12 cellular contexts compared by ENCODE assay signal in the genomic region with DNA sequence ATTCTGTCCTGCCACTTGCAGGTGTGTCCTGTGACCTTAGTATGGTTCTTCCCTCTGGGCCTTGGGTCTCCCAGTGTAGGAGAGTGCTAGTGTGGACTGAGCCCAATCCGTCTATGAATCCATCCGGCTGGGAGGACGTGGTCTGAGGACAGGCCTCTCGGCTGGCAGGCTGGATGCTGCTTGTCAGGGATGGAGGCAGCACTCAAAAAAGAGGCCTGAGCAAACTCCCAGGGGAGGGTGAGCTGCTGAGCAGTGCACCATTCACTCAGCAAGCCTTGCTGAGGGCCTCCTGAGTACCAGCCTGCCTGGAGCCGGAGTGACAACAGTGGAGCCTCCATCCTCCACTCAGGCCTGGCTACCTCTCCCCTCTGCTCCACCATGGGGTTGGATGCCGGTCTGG. TPM values are rescaled to one million over a fixed set of nuclear protein-coding genes. Genes with fewer than 3 reads are reported as not detected.
DNase-seq lines count a peak whose midpoint lies in the region; ATAC-seq, FAIRE-seq and TF ChIP-seq lines count a peak whose summit lies in the region.
"Had no signal": no experiment of that assay in that cellular context is flagged by ENCODE, and none has a peak within 500 bp of the region (broad histone marks: within the 10 kb centered on the region; RNA-seq: fewer than 3 reads in every experiment).

No MANE protein-coding gene starts in this region.

- CTCF ChIA-PET in activated CD8-positive, alpha-beta T cell treated with anti-CD3 and anti-CD28 coated beads, Interleukin-2, amount 10 ng/mL, durations not matched to agents 7 days and 5 days (lab: Charles Lee) = interaction anchor here (1.4 to 2.8 kb wide), 2 partner anchors 37 to 56 kb away, joined by 6 to 36 read pairs; no protein-coding TSS in a partner anchor
- CTCF ChIA-PET in naive thymus-derived CD4-positive, alpha-beta T cell (lab: Charles Lee) = interaction anchor here (2.6 kb wide), 1 partner anchor 21 kb away, joined by 7 read pairs; no protein-coding TSS in a partner anchor

- POLR2A ChIA-PET in activated CD8-positive, alpha-beta T cell treated with anti-CD3 and anti-CD28 coated beads, Interleukin-2, amount 10 ng/mL, durations not matched to agents 7 days and 5 days (lab: Charles Lee) = no interaction called here
- POLR2A ChIA-PET in naive thymus-derived CD4-positive, alpha-beta T cell (lab: Charles Lee) = interaction anchor here (0.8 to 2.5 kb wide), 7 partner anchors 62 to 116 kb away, joined by 3 to 11 read pairs (median 3); a partner anchor contains a TSS

- TF ChIP-seq CTCF in C4-2B (conservative IDR thresholded peaks at IDR 0.05) = no peak

- ATAC-seq in activated CD8-positive, alpha-beta T cell treated with anti-CD3 and anti-CD28 coated beads, Interleukin-2, amount 10 ng/mL, durations not matched to agents 7 days and 5 days = no peak
- no peak for ATAC-seq in naive thymus-derived CD4-positive, alpha-beta T cell
- ATAC-seq in HG02798 (IDR thresholded peaks at IDR 0.05; ENCODE audit: poor library complexity, unreplicated experiment) = no peak

- peaks cover 27% of the 10 kb centered on the region for H3K4me1 Mint-ChIP-seq in activated CD8-positive, alpha-beta T cell treated with anti-CD3 and anti-CD28 coated beads, Interleukin-2, amount 10 ng/mL, durations not matched to agents 7 days and 5 days (ENCODE audit: low read depth)
- H3K4me1 Mint-ChIP-seq in naive thymus-derived CD4-positive, alpha-beta T cell = peaks cover 17 to 30% (median 17%) of the 10 kb centered on the region in 7 donors

- intact Hi-C loops in naive thymus-derived CD4-positive, alpha-beta T cell (cut with micrococcal nuclease) = loop anchor here (5.0 to 10.0 kb wide), 9 partner anchors 139 to 1821 kb away; a partner anchor contains a TSS

- no peaks in the 10 kb centered on the region for H3K27me3 ChIP-seq in naive thymus-derived CD4-positive, alpha-beta T cell (ENCODE audit: control insufficient read depth in 2 of 2, insufficient read depth in 2 of 2, low read length in 2 of 2)
- H3K27me3 ChIP-seq: neutrophil had no signal

- no peaks in the 10 kb centered on the region for H3K36me3 ChIP-seq in naive thymus-derived CD4-positive, alpha-beta T cell (ENCODE audit: control insufficient read depth in 2 of 3, insufficient read depth in 3 of 3, low read length in 3 of 3)
- H3K36me3 ChIP-seq: neutrophil had no signal

- peak overlapping the region; percentile 85 for H3K4me3 Mint-ChIP-seq in activated CD8-positive, alpha-beta T cell treated with anti-CD3 and anti-CD28 coated beads, Interleukin-2, amount 10 ng/mL, durations not matched to agents 7 days and 5 days
- H3K4me3 Mint-ChIP-seq in naive thymus-derived CD4-positive, alpha-beta T cell = peak overlapping the region in 6 of 10 donors; percentile 45 to 96 (median 90)

- peak overlapping the region; percentile 82 for H3K27ac ChIP-seq in C4-2B
- H3K27ac ChIP-seq in naive thymus-derived CD4-positive, alpha-beta T cell (ENCODE audit: low read depth, low read length) = peak overlapping the region; percentile 79

- no peak overlapping the region for H3K4me3 ChIP-seq in naive thymus-derived CD4-positive, alpha-beta T cell (ENCODE audit: low read length)

- peak overlapping the region; percentile 67 for H3K27ac Mint-ChIP-seq in activated CD8-positive, alpha-beta T cell treated with anti-CD3 and anti-CD28 coated beads, Interleukin-2, amount 10 ng/mL, durations not matched to agents 7 days and 5 days
- peak overlapping the region in 5 of 9 donors; percentile 31 to 95 (median 90) for H3K27ac Mint-ChIP-seq in naive thymus-derived CD4-positive, alpha-beta T cell
- H3K27ac Mint-ChIP-seq: activated T-cell treated with anti-CD3 and anti-CD28 coated beads, Interleukin-2, amount 50 U/mL, for 72 hours had no signal

- H3K4me1 ChIP-seq in naive thymus-derived CD4-positive, alpha-beta T cell (ENCODE audit: control insufficient read depth in 2 of 2, insufficient read depth in 2 of 2, low read length in 2 of 2) = peaks cover 25 to 26% of the 10 kb centered on the region in 2 donors

- DNase-seq in HTR-8/SVneo (ENCODE audit: insufficient read length, low spot score) (no peak), LoVo (ENCODE audit: low spot score) (no peak), NCI-H1092 treated with DMSO at 0.1 percent for 48 hours (lab: John Stamatoyannopoulos, UW) (no peak), AML-193 (lab: John Stamatoyannopoulos, UW) (no peak)
- DNase-seq in activated CD8-positive, alpha-beta T cell treated with anti-CD3 and anti-CD28 coated beads, Interleukin-2, amount 10 ng/mL, durations not matched to agents 7 days and 5 days = no peak
- no peak for DNase-seq in naive thymus-derived CD4-positive, alpha-beta T cell
- DNase-seq: activated CD4-positive, CD25-positive, alpha-beta regulatory T cell; activated T-cell treated with anti-CD3 and anti-CD28 coated beads, Interleukin-2, amount 50 U/mL, for 72 hours had no signal

- H3K27me3 Mint-ChIP-seq in activated CD8-positive, alpha-beta T cell treated with anti-CD3 and anti-CD28 coated beads, Interleukin-2, amount 10 ng/mL, durations not matched to agents 7 days and 5 days (ENCODE audit: low read depth) = no peaks in the 10 kb centered on the region
- peaks cover 0 to 4% (median 0%) of the 10 kb centered on the region in 5 donors for H3K27me3 Mint-ChIP-seq in naive thymus-derived CD4-positive, alpha-beta T cell
- H3K27me3 Mint-ChIP-seq: IgD-negative memory B cell had no signal

- H3K36me3 Mint-ChIP-seq in activated CD8-positive, alpha-beta T cell treated with anti-CD3 and anti-CD28 coated beads, Interleukin-2, amount 10 ng/mL, durations not matched to agents 7 days and 5 days (ENCODE audit: low read depth) = peaks cover 16% of the 10 kb centered on the region
- peaks cover 0 to 15% (median 5%) of the 10 kb centered on the region in 5 donors for H3K36me3 Mint-ChIP-seq in naive thymus-derived CD4-positive, alpha-beta T cell
- H3K36me3 Mint-ChIP-seq: IgD-negative memory B cell had no signal

- no peaks in the 10 kb centered on the region for H3K9me3 Mint-ChIP-seq in activated CD8-positive, alpha-beta T cell treated with anti-CD3 and anti-CD28 coated beads, Interleukin-2, amount 10 ng/mL, durations not matched to agents 7 days and 5 days (ENCODE audit: insufficient read depth)
- H3K9me3 Mint-ChIP-seq in naive thymus-derived CD4-positive, alpha-beta T cell = peaks cover 0 to 3% (median 0%) of the 10 kb centered on the region in 11 donors
- H3K9me3 Mint-ChIP-seq: activated T-cell treated with anti-CD3 and anti-CD28 coated beads, Interleukin-2, amount 50 U/mL, for 72 hours; IgD-negative memory B cell had no signal

- FAIRE-seq in HTR-8/SVneo (lab: Jason Lieb, UNC) = peak; percentile 42

- no peaks in the 10 kb centered on the region for H3K9me3 ChIP-seq in naive thymus-derived CD4-positive, alpha-beta T cell (ENCODE audit: control insufficient read depth in 2 of 3, low read length in 3 of 3)
- H3K9me3 ChIP-seq: neutrophil had no signal

RNA-seq across cellular contexts. Expression of a gene that starts 1.7 kb away (rescaled TPM):
- total RNA-seq in activated CD8-positive, alpha-beta T cell treated with anti-CD3 and anti-CD28 coated beads, Interleukin-2, amount 10 ng/mL, durations not matched to agents 7 days and 5 days = 10 to 100 TPM; 37.4 to 39.1 TPM
- total RNA-seq in naive thymus-derived CD4-positive, alpha-beta T cell = 10 to 100 TPM; 12.6 to 41.5 (median 40.4) TPM
- 1 to 10 TPM; 4.9 to 6.9 TPM for polyA plus RNA-seq in naive thymus-derived CD4-positive, alpha-beta T cell
